ENCODE assay signal across 1 cellular context in genomic region chr1:225465793-225466517, GRCh38.
TF ChIP-seq lines count a peak whose summit lies in the region.

No MANE protein-coding gene starts in this region.

TF ChIP-seq in WTC11, 78 proteins besides CTCF, POLR2A, EP300 and RAD21 (continued from another document):
- TF ChIP-seq ZNF281 (CRISPR knock-in tag; IDR thresholded peaks at IDR 0.05), result no peak
- TF ChIP-seq, protein P1, sequence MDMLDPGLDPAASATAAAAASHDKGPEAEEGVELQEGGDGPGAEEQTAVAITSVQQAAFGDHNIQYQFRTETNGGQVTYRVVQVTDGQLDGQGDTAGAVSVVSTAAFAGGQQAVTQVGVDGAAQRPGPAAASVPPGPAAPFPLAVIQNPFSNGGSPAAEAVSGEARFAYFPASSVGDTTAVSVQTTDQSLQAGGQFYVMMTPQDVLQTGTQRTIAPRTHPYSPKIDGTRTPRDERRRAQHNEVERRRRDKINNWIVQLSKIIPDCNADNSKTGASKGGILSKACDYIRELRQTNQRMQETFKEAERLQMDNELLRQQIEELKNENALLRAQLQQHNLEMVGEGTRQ (CRISPR knock-in tag; IDR thresholded peaks at IDR 0.05), result no peak
- TF ChIP-seq ZNF317 (CRISPR knock-in tag; IDR thresholded peaks at IDR 0.05; ENCODE audit: borderline replicate concordance, low read depth), result no peak
- no peak for TF ChIP-seq TEAD1 (CRISPR knock-in tag; IDR thresholded peaks at IDR 0.05)
- no peak for TF ChIP-seq ZNF416 (CRISPR knock-in tag; IDR thresholded peaks at IDR 0.05)
- TF ChIP-seq, protein P2, sequence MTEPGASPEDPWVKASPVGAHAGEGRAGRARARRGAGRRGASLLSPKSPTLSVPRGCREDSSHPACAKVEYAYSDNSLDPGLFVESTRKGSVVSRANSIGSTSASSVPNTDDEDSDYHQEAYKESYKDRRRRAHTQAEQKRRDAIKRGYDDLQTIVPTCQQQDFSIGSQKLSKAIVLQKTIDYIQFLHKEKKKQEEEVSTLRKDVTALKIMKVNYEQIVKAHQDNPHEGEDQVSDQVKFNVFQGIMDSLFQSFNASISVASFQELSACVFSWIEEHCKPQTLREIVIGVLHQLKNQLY (CRISPR knock-in tag; IDR thresholded peaks at IDR 0.05), result no peak
- no peak for TF ChIP-seq ZBTB21 (CRISPR knock-in tag; IDR thresholded peaks at IDR 0.05; ENCODE audit: borderline replicate concordance)
